ENCODE assay signal across 2 cellular contexts in the genomic region with DNA sequence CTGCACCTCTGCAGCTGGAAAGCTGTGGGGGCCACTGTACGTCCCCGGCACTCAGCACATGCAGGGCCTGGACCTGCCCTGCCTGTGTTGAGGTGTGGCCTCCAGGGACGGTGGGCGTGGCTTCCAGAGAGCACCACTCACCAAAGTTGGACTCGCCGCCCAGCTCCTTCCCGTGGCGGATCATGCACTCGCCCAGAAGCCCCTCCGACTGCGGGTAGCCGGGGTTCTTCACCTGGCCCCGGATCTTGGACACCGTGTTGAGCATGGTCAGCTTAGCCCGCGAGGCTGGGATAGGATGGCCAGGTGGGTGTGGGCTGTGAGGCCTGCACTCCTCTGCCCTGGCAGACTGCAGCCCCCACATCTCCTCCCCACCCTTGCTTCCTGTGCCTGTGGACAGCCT.
TF ChIP-seq lines count a peak whose summit lies in the region.

No MANE protein-coding gene starts in this region.

TF ChIP-seq in K562, 482 proteins besides CTCF, POLR2A, EP300 and RAD21:
- TF ChIP-seq, protein P1, sequence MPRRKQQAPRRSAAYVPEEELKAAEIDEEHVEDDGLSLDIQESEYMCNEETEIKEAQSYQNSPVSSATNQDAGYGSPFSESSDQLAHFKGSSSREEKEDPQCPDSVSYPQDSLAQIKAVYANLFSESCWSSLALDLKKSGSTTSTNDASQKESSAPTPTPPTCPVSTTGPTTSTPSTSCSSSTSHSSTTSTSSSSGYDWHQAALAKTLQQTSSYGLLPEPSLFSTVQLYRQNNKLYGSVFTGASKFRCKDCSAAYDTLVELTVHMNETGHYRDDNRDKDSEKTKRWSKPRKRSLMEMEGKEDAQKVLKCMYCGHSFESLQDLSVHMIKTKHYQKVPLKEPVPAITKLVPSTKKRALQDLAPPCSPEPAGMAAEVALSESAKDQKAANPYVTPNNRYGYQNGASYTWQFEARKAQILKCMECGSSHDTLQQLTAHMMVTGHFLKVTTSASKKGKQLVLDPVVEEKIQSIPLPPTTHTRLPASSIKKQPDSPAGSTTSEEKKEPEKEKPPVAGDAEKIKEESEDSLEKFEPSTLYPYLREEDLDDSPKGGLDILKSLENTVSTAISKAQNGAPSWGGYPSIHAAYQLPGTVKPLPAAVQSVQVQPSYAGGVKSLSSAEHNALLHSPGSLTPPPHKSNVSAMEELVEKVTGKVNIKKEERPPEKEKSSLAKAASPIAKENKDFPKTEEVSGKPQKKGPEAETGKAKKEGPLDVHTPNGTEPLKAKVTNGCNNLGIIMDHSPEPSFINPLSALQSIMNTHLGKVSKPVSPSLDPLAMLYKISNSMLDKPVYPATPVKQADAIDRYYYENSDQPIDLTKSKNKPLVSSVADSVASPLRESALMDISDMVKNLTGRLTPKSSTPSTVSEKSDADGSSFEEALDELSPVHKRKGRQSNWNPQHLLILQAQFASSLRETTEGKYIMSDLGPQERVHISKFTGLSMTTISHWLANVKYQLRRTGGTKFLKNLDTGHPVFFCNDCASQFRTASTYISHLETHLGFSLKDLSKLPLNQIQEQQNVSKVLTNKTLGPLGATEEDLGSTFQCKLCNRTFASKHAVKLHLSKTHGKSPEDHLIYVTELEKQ (CRISPR knock-in tag; IDR thresholded peaks at IDR 0.05) = no peak
- TF ChIP-seq PHF21A (IDR thresholded peaks at IDR 0.05; ENCODE audit: borderline replicate concordance, low read depth) (no peak), STAT5B (CRISPR knock-in tag; IDR thresholded peaks at IDR 0.05) (no peak), ZNF274 (IDR thresholded peaks at IDR 0.05; ENCODE audit: borderline replicate concordance, low read depth, low read length) (no peak), KDM4B (IDR thresholded peaks at IDR 0.05; ENCODE audit: borderline replicate concordance in 2 of 2, low read depth in 1 of 2) (no peak), RBFOX2 (IDR thresholded peaks at IDR 0.05; ENCODE audit: low read depth, low read length) (0 out of 2 replicates have a peak, but pooled peaks have one; percentile 20), POLR2G (IDR thresholded peaks at IDR 0.05; ENCODE audit: low read depth, low read length) (peak; percentile 66), RBM22 (IDR thresholded peaks at IDR 0.05; ENCODE audit: low read depth, low read length, poor library complexity, severe bottlenecking) (peak; percentile 47)
- TF ChIP-seq, protein P2, sequence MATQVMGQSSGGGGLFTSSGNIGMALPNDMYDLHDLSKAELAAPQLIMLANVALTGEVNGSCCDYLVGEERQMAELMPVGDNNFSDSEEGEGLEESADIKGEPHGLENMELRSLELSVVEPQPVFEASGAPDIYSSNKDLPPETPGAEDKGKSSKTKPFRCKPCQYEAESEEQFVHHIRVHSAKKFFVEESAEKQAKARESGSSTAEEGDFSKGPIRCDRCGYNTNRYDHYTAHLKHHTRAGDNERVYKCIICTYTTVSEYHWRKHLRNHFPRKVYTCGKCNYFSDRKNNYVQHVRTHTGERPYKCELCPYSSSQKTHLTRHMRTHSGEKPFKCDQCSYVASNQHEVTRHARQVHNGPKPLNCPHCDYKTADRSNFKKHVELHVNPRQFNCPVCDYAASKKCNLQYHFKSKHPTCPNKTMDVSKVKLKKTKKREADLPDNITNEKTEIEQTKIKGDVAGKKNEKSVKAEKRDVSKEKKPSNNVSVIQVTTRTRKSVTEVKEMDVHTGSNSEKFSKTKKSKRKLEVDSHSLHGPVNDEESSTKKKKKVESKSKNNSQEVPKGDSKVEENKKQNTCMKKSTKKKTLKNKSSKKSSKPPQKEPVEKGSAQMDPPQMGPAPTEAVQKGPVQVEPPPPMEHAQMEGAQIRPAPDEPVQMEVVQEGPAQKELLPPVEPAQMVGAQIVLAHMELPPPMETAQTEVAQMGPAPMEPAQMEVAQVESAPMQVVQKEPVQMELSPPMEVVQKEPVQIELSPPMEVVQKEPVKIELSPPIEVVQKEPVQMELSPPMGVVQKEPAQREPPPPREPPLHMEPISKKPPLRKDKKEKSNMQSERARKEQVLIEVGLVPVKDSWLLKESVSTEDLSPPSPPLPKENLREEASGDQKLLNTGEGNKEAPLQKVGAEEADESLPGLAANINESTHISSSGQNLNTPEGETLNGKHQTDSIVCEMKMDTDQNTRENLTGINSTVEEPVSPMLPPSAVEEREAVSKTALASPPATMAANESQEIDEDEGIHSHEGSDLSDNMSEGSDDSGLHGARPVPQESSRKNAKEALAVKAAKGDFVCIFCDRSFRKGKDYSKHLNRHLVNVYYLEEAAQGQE (CRISPR knock-in tag; IDR thresholded peaks at IDR 0.05; ENCODE audit: low read depth) = no peak

TF ChIP-seq in SK-N-SH, 30 proteins besides CTCF, POLR2A, EP300 and RAD21:
- TF ChIP-seq JUND (IDR thresholded peaks at IDR 0.05) (no peak), YY1 (IDR thresholded peaks at IDR 0.05; ENCODE audit: low read depth) (no peak), RCOR1 (IDR thresholded peaks at IDR 0.05; ENCODE audit: low read length) (no peak), POLR2AphosphoS5 (IDR thresholded peaks at IDR 0.05; ENCODE audit: low read depth, low read length) (no peak), FOXJ3 (CRISPR knock-in tag; IDR thresholded peaks at IDR 0.05) (no peak), GATA2 (CRISPR knock-in tag; IDR thresholded peaks at IDR 0.05) (no peak), MEF2A (IDR thresholded peaks at IDR 0.05; ENCODE audit: borderline replicate concordance, low read depth) (no peak), TAF1 (IDR thresholded peaks at IDR 0.05; ENCODE audit: borderline replicate concordance, low read depth, low read length) (no peak), TCF12 (IDR thresholded peaks at IDR 0.05) (no peak), SMC3 (IDR thresholded peaks at IDR 0.05; ENCODE audit: low read depth, low read length) (no peak), RXRA (IDR thresholded peaks at IDR 0.05; ENCODE audit: borderline replicate concordance, low read depth) (no peak), FOXM1 (IDR thresholded peaks at IDR 0.05; ENCODE audit: low read depth) (no peak), SIN3A (IDR thresholded peaks at IDR 0.05; ENCODE audit: borderline replicate concordance, low read depth, low read length) (no peak)
- TF ChIP-seq, protein P2 (IDR thresholded peaks at IDR 0.05; ENCODE audit: low read depth, low read length) = no peak
- TF ChIP-seq, protein P3, sequence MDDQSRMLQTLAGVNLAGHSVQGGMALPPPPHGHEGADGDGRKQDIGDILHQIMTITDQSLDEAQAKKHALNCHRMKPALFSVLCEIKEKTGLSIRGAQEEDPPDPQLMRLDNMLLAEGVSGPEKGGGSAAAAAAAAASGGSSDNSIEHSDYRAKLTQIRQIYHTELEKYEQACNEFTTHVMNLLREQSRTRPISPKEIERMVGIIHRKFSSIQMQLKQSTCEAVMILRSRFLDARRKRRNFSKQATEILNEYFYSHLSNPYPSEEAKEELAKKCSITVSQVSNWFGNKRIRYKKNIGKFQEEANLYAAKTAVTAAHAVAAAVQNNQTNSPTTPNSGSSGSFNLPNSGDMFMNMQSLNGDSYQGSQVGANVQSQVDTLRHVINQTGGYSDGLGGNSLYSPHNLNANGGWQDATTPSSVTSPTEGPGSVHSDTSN (IDR thresholded peaks at IDR 0.05) = no peak
